In genomic region chr6:37103169-37104039, GRCh38 we compare ENCODE assay signal across 8 cellular contexts.
DNase-seq lines count a peak whose midpoint lies in the region; ATAC-seq and TF ChIP-seq lines count a peak whose summit lies in the region.

No MANE protein-coding gene starts in this region.

- H3K79me2 ChIP-seq in trophoblast cell (ENCODE audit: control insufficient read depth, insufficient read depth, low read length, poor library complexity), result no peaks in the 10 kb centered on the region

- no peak overlapping the region for H3K4ac ChIP-seq in trophoblast cell (ENCODE audit: low read depth, low read length)

- no peak overlapping the region for H2BK12ac ChIP-seq in trophoblast cell (ENCODE audit: low read length)

- no peaks in the 10 kb centered on the region for H3K36me3 Mint-ChIP-seq in activated naive CD8-positive, alpha-beta T cell treated with anti-CD3 and anti-CD28 coated beads, Interleukin-2, amount 50 U/mL, for 24 hours (ENCODE audit: low read depth)

- H3K27ac ChIP-seq in heart right ventricle (peak overlapping the region; percentile 51 to 94 (median 86)), trophoblast cell (ENCODE audit: low read depth, low read length) (no peak overlapping the region)

- H3K27me3 Mint-ChIP-seq in activated naive CD8-positive, alpha-beta T cell treated with anti-CD3 and anti-CD28 coated beads, Interleukin-2, amount 50 U/mL, for 24 hours, result no peaks in the 10 kb centered on the region

- ATAC-seq in HG02798 (IDR thresholded peaks at IDR 0.05; ENCODE audit: poor library complexity, unreplicated experiment) (peak; percentile 41), heart right ventricle (peak; percentile 44 to 74 (median 63)), GM21381 (IDR thresholded peaks at IDR 0.05; ENCODE audit: unreplicated experiment) (no peak), GM19035 (IDR thresholded peaks at IDR 0.05; ENCODE audit: unreplicated experiment) (no peak)
- no peak for ATAC-seq in activated naive CD8-positive, alpha-beta T cell treated with anti-CD3 and anti-CD28 coated beads, Interleukin-2, amount 50 U/mL, for 24 hours

- peak overlapping the region; percentile 32 for H2AFZ ChIP-seq in trophoblast cell (ENCODE audit: insufficient read depth, low read length, poor library complexity)

- DNase-seq in AG10803 (ENCODE audit: low read depth) (peak; percentile 49), NCI-H526 treated with DMSO at 0.1 percent for 48 hours (lab: John Stamatoyannopoulos, UW) (peak; percentile 78), heart right ventricle (peak; percentile 48 to 51), trophoblast cell (peak; percentile 21 to 54)
- peak; percentile 25 for DNase-seq in activated naive CD8-positive, alpha-beta T cell treated with anti-CD3 and anti-CD28 coated beads, Interleukin-2, amount 50 U/mL, for 24 hours

- intact Hi-C loops in heart right ventricle (cut with DNase I), result loop anchor here in 5 of 10 donors (2.0 to 5.0 kb wide), 5 partner anchors 27 to 67 kb away; partner anchors contain the start of gene PIM1 (in 2 of the 5)

- H3K18ac ChIP-seq in trophoblast cell (ENCODE audit: low read length), result no peak overlapping the region

- H3K4me1 ChIP-seq in heart right ventricle, result peaks cover 7 to 39% (median 21%) of the 10 kb centered on the region in 9 donors
- H3K4me1 ChIP-seq in trophoblast cell (ENCODE audit: control insufficient read depth in 1 of 2, insufficient read depth in 2 of 2, low read length in 2 of 2), result peaks cover 4 to 8% of the 10 kb centered on the region in 2 experiments

- H3K4me3 ChIP-seq in AG10803 (ENCODE audit: low read length), result peak overlapping the region; percentile 55
- peak overlapping the region; percentile 14 to 60 (median 48) for H3K4me3 ChIP-seq in heart right ventricle
- H3K4me3 ChIP-seq in trophoblast cell (ENCODE audit: low read depth, low read length), result no peak overlapping the region

- H4K12ac ChIP-seq in trophoblast cell (ENCODE audit: low read depth, low read length), result no peak overlapping the region

- H3K4me2 ChIP-seq in trophoblast cell (ENCODE audit: low read length), result no peak overlapping the region

- peak overlapping the region; percentile 67 for H3K4me3 Mint-ChIP-seq in activated naive CD8-positive, alpha-beta T cell treated with anti-CD3 and anti-CD28 coated beads, Interleukin-2, amount 50 U/mL, for 24 hours

- 24 to 35% methylated on average over 10 of the region's 10 CpGs for WGBS in heart right ventricle, 2 donors
- WGBS in trophoblast cell (ENCODE audit: extremely low coverage, insufficient coverage, insufficient read length), result no CpG with 5 or more reads among the region's 10 CpGs

- peak overlapping the region; percentile 81 for H3K27ac Mint-ChIP-seq in activated naive CD8-positive, alpha-beta T cell treated with anti-CD3 and anti-CD28 coated beads, Interleukin-2, amount 50 U/mL, for 24 hours

- H3K27me3 ChIP-seq in heart right ventricle, result no peaks in the 10 kb centered on the region
- H3K27me3 ChIP-seq in trophoblast cell (ENCODE audit: insufficient read depth, low read length), result no peaks in the 10 kb centered on the region

- H3K9me3 Mint-ChIP-seq in activated naive CD8-positive, alpha-beta T cell treated with anti-CD3 and anti-CD28 coated beads, Interleukin-2, amount 50 U/mL, for 24 hours, result no peaks in the 10 kb centered on the region

- no peak overlapping the region for H2BK5ac ChIP-seq in trophoblast cell (ENCODE audit: low read depth, low read length, poor library complexity)

- TF ChIP-seq CTCF in AG10803 (conservative IDR thresholded peaks at IDR 0.05; ENCODE audit: low read length), result no peak
- no peak for TF ChIP-seq CTCF in heart right ventricle (IDR thresholded peaks at IDR 0.05)

- H3K79me1 ChIP-seq in trophoblast cell (ENCODE audit: low read length), result no peaks in the 10 kb centered on the region

- H3K23ac ChIP-seq in trophoblast cell (ENCODE audit: low read length), result no peak overlapping the region

- peaks cover 26% of the 10 kb centered on the region for H3K4me1 Mint-ChIP-seq in activated naive CD8-positive, alpha-beta T cell treated with anti-CD3 and anti-CD28 coated beads, Interleukin-2, amount 50 U/mL, for 24 hours

- H4K8ac ChIP-seq in trophoblast cell (ENCODE audit: low read depth, low read length), result no peak overlapping the region

- H2BK120ac ChIP-seq in trophoblast cell (ENCODE audit: insufficient read depth, low read length, poor library complexity), result no peak overlapping the region

- H3K36me3 ChIP-seq in heart right ventricle (no peaks in the 10 kb centered on the region), trophoblast cell (ENCODE audit: control insufficient read depth in 1 of 2, insufficient read depth in 2 of 2, low read length in 2 of 2) (no peaks in the 10 kb centered on the region)

- no peak overlapping the region for H3K14ac ChIP-seq in trophoblast cell (ENCODE audit: low read length)

- H2AK5ac ChIP-seq in trophoblast cell (ENCODE audit: low read length), result no peak overlapping the region

- H3K9me3 ChIP-seq in heart right ventricle (no peaks in the 10 kb centered on the region), trophoblast cell (ENCODE audit: insufficient read depth, low read depth, low read length) (no peaks in the 10 kb centered on the region)

- no peak overlapping the region for H3K9ac ChIP-seq in trophoblast cell (ENCODE audit: low read length)

- peak overlapping the region; percentile 27 for H4K91ac ChIP-seq in trophoblast cell (ENCODE audit: low read depth, low read length)

Comparison
In these comparisons a context has a peak if more than half of its experiments do, and no peak if none do; other contexts are left out.
1. DNase-seq: peak in every context shown above with its lines; median percentile 78 in NCI-H526 treated with DMSO at 0.1 percent for 48 hours; 50 in heart right ventricle; 49 in AG10803; 38 in trophoblast cell; 25 in activated naive CD8-positive, alpha-beta T cell treated with anti-CD3 and anti-CD28 coated beads, Interleukin-2, amount 50 U/mL, for 24 hours.
2. ATAC-seq: peak in HG02798 (single experiment) and heart right ventricle (8 of 8); none in activated naive CD8-positive, alpha-beta T cell treated with anti-CD3 and anti-CD28 coated beads, Interleukin-2, amount 50 U/mL, for 24 hours (single experiment), GM21381 (single experiment) and GM19035 (single experiment).